In the genomic region with DNA sequence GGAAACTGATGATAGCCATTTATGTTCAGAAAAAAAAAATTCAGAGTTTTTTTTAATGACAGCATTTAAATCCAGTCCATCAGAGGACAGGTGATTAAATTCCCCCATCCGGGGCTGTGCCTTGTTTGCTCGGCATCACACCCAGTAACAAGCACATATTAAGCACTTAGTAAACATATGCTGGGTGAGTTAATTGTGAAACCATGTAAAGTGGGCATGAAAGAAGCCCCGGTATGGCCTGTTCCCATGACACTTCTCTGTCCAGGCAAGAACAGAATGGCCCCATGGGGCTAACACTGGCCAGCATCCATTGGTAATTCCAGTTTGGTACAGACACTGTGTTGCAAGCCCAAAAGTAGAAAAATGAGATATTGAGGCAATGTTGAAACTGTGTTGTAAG, we compare ENCODE assay signal across 34 cellular contexts.
"Had no signal": no experiment of that assay in that cellular context is flagged by ENCODE, and none has a peak within 500 bp of the region (broad histone marks: within the 10 kb centered on the region; RNA-seq: fewer than 3 reads in every experiment).

No MANE protein-coding gene starts in this region.

- H3K27ac ChIP-seq: adrenal gland, ascending aorta, breast epithelium, cardiac muscle cell, colonic mucosa, epithelial cell of prostate, foreskin keratinocyte, gastrocnemius medialis, heart left ventricle had no signal

- H3K9me3 Mint-ChIP-seq: activated CD4-positive, alpha-beta memory T cell treated with anti-CD3 and anti-CD28 coated beads for 36 hours; activated CD4-positive, alpha-beta T cell treated with anti-CD3 and anti-CD28 coated beads, Interleukin-2, amount 10 ng/mL, durations not matched to agents 24 days and 14 days; activated naive CD4-positive, alpha-beta T cell treated with anti-CD3 and anti-CD28 coated beads for 36 hours; activated T-helper 1 cell treated with anti-CD3 and anti-CD28 coated beads, Interleukin-12 subunit alpha, Interleukin-12 subunit beta, Interleukin-2, Interleukin-4 antibody, amounts not matched to agents 30 ng/mL and 10 ng/mL and 1 ng/mL, durations not matched to agents 14 hours and 24 hours and 36 hours; activated T-helper 2 cell treated with anti-CD3 and anti-CD28 coated beads, Interferon-gamma antibody, Interleukin-2, Interleukin-4, amounts not matched to agents 10 μg/mL and 5 μg/mL and 100 μg/mL, durations not matched to agents 14 hours and 24 hours and 36 hours had no signal

- H3K4me1 Mint-ChIP-seq: activated CD4-positive, alpha-beta T cell treated with anti-CD3 and anti-CD28 coated beads for 36 hours; activated CD4-positive, alpha-beta T cell treated with anti-CD3 and anti-CD28 coated beads, Interleukin-2, amount 10 ng/mL, durations not matched to agents 24 days and 14 days; activated CD8-positive, alpha-beta memory T cell treated with anti-CD3 and anti-CD28 coated beads, Interleukin-2, amount 10 ng/mL, durations not matched to agents 7 days and 5 days; activated naive CD4-positive, alpha-beta T cell treated with anti-CD3 and anti-CD28 coated beads, Interleukin-2, amount 50 U/mL, for 24 hours; activated naive CD8-positive, alpha-beta T cell treated with anti-CD3 and anti-CD28 coated beads for 36 hours; activated naive CD8-positive, alpha-beta T cell treated with anti-CD3 and anti-CD28 coated beads, Interleukin-2, amount 50 U/mL, for 24 hours had no signal

- H3K27ac Mint-ChIP-seq: activated CD4-positive, alpha-beta memory T cell treated with anti-CD3 and anti-CD28 coated beads for 36 hours; activated CD4-positive, alpha-beta T cell treated with anti-CD3 and anti-CD28 coated beads for 36 hours; activated CD4-positive, alpha-beta T cell treated with anti-CD3 and anti-CD28 coated beads, Interleukin-2, amount 10 ng/mL, durations not matched to agents 24 days and 14 days; activated CD8-positive, alpha-beta memory T cell treated with anti-CD3 and anti-CD28 coated beads, Interleukin-2, amount 10 ng/mL, durations not matched to agents 7 days and 5 days; activated CD8-positive, alpha-beta T cell treated with anti-CD3 and anti-CD28 coated beads, Interleukin-2, amount 10 ng/mL, durations not matched to agents 7 days and 5 days; activated naive CD4-positive, alpha-beta T cell treated with anti-CD3 and anti-CD28 coated beads for 36 hours; activated naive CD4-positive, alpha-beta T cell treated with anti-CD3 and anti-CD28 coated beads, Interleukin-2, amount 50 U/mL, for 24 hours; activated naive CD8-positive, alpha-beta T cell treated with anti-CD3 and anti-CD28 coated beads for 36 hours; activated naive CD8-positive, alpha-beta T cell treated with anti-CD3 and anti-CD28 coated beads, Interleukin-2, amount 50 U/mL, for 24 hours; activated T-helper 1 cell treated with anti-CD3 and anti-CD28 coated beads, Interleukin-12 subunit alpha, Interleukin-12 subunit beta, Interleukin-2, Interleukin-4 antibody, amounts not matched to agents 30 ng/mL and 10 ng/mL and 1 ng/mL, durations not matched to agents 14 hours and 24 hours and 36 hours; activated T-helper 2 cell treated with anti-CD3 and anti-CD28 coated beads, Interferon-gamma antibody, Interleukin-2, Interleukin-4, amounts not matched to agents 10 μg/mL and 5 μg/mL and 100 μg/mL, durations not matched to agents 14 hours and 24 hours and 36 hours; brain had no signal

- H3K9me3 ChIP-seq: adrenal gland, ascending aorta, breast epithelium, colonic mucosa had no signal

- H3K27me3 ChIP-seq: adrenal gland, ascending aorta, breast epithelium, cardiac muscle cell, colonic mucosa, foreskin keratinocyte, gastrocnemius medialis, heart left ventricle had no signal

- H3K36me3 ChIP-seq: adrenal gland, ascending aorta, breast epithelium, cardiac muscle cell, colonic mucosa, gastrocnemius medialis, heart left ventricle had no signal

- H3K36me3 Mint-ChIP-seq: activated CD4-positive, alpha-beta memory T cell treated with anti-CD3 and anti-CD28 coated beads for 36 hours; activated CD8-positive, alpha-beta memory T cell treated with anti-CD3 and anti-CD28 coated beads, Interleukin-2, amount 10 ng/mL, durations not matched to agents 7 days and 5 days; activated naive CD4-positive, alpha-beta T cell treated with anti-CD3 and anti-CD28 coated beads, Interleukin-2, amount 50 U/mL, for 24 hours; activated naive CD8-positive, alpha-beta T cell treated with anti-CD3 and anti-CD28 coated beads for 36 hours; brain had no signal

- ATAC-seq: activated CD4-positive, alpha-beta T cell treated with anti-CD3 and anti-CD28 coated beads for 36 hours; activated CD8-positive, alpha-beta memory T cell treated with anti-CD3 and anti-CD28 coated beads, Interleukin-2, amount 10 ng/mL, durations not matched to agents 7 days and 5 days; activated CD8-positive, alpha-beta T cell treated with anti-CD3 and anti-CD28 coated beads, Interleukin-2, amount 10 ng/mL, durations not matched to agents 7 days and 5 days; activated naive CD8-positive, alpha-beta T cell treated with anti-CD3 and anti-CD28 coated beads, Interleukin-2, amount 50 U/mL, for 24 hours; esophagus mucosa; foreskin keratinocyte; gastrocnemius medialis; heart left ventricle had no signal

- DNase-seq: activated CD4-positive, alpha-beta memory T cell treated with anti-CD3 and anti-CD28 coated beads for 36 hours; activated CD4-positive, alpha-beta T cell treated with anti-CD3 and anti-CD28 coated beads for 36 hours; activated CD4-positive, alpha-beta T cell treated with anti-CD3 and anti-CD28 coated beads, Interleukin-2, amount 10 ng/mL, durations not matched to agents 24 days and 14 days; activated CD4-positive, CD25-positive, alpha-beta regulatory T cell; activated CD4-positive, CD25-positive, alpha-beta regulatory T cell treated with anti-CD3 and anti-CD28 coated beads, Interleukin-2, amount 50 U/mL, for 72 hours; activated CD8-positive, alpha-beta memory T cell treated with anti-CD3 and anti-CD28 coated beads, Interleukin-2, amount 10 ng/mL, durations not matched to agents 7 days and 5 days; activated CD8-positive, alpha-beta memory T cell treated with anti-CD3 and anti-CD28 coated beads, Interleukin-2, amount 50 U/mL, for 4 hours; activated CD8-positive, alpha-beta T cell treated with anti-CD3 and anti-CD28 coated beads, Interleukin-2, amount 10 ng/mL, durations not matched to agents 7 days and 5 days; activated effector memory CD4-positive, alpha-beta T cell treated with anti-CD3 and anti-CD28 coated beads, Interleukin-2, amount 50 U/mL, for 16 hours; activated naive CD4-positive, alpha-beta T cell treated with anti-CD3 and anti-CD28 coated beads for 36 hours; activated naive CD8-positive, alpha-beta T cell treated with anti-CD3 and anti-CD28 coated beads for 36 hours; activated naive CD8-positive, alpha-beta T cell treated with anti-CD3 and anti-CD28 coated beads, Interleukin-2, amount 50 U/mL, for 24 hours; activated T-cell treated with anti-CD3 and anti-CD28 coated beads, Interleukin-2, amount 50 U/mL, for 1 hour; activated T-cell treated with anti-CD3 and anti-CD28 coated beads, Interleukin-2, amount 50 U/mL, for 48 hours; adrenal gland; amygdala; central memory CD4-positive, alpha-beta T cell; cerebellar nuclear complex; colonic mucosa; effector CD8-positive, alpha-beta T cell; foreskin keratinocyte; gastrocnemius medialis; glutamatergic neuron; heart left ventricle; T-helper 2 cell had no signal

- H3K4me3 ChIP-seq: adrenal gland, ascending aorta, breast epithelium, cardiac muscle cell, colonic mucosa, gastrocnemius medialis, heart left ventricle had no signal

- H3K4me3 Mint-ChIP-seq: activated CD4-positive, alpha-beta memory T cell treated with anti-CD3 and anti-CD28 coated beads for 36 hours; activated CD4-positive, alpha-beta T cell treated with anti-CD3 and anti-CD28 coated beads for 36 hours; activated CD4-positive, alpha-beta T cell treated with anti-CD3 and anti-CD28 coated beads, Interleukin-2, amount 10 ng/mL, durations not matched to agents 24 days and 14 days; activated CD8-positive, alpha-beta memory T cell treated with anti-CD3 and anti-CD28 coated beads, Interleukin-2, amount 10 ng/mL, durations not matched to agents 7 days and 5 days; activated CD8-positive, alpha-beta T cell treated with anti-CD3 and anti-CD28 coated beads, Interleukin-2, amount 10 ng/mL, durations not matched to agents 7 days and 5 days; activated naive CD4-positive, alpha-beta T cell treated with anti-CD3 and anti-CD28 coated beads for 36 hours; activated naive CD4-positive, alpha-beta T cell treated with anti-CD3 and anti-CD28 coated beads, Interleukin-2, amount 50 U/mL, for 24 hours; activated naive CD8-positive, alpha-beta T cell treated with anti-CD3 and anti-CD28 coated beads for 36 hours; activated naive CD8-positive, alpha-beta T cell treated with anti-CD3 and anti-CD28 coated beads, Interleukin-2, amount 50 U/mL, for 24 hours; activated T-helper 1 cell treated with anti-CD3 and anti-CD28 coated beads, Interleukin-12 subunit alpha, Interleukin-12 subunit beta, Interleukin-2, Interleukin-4 antibody, amounts not matched to agents 30 ng/mL and 10 ng/mL and 1 ng/mL, durations not matched to agents 14 hours and 24 hours and 36 hours; brain had no signal

- H3K4me1 ChIP-seq: ascending aorta, breast epithelium, colonic mucosa, foreskin keratinocyte, gastrocnemius medialis, heart left ventricle had no signal
